Comparison of ENCODE assay signal across 8 cellular contexts in genomic region chr3:57555316-57555715, GRCh38. TPM values are rescaled to one million over a fixed set of nuclear protein-coding genes. Genes with fewer than 3 reads are reported as not detected.
A peak's percentile ranks its signal among the peaks of the same experiment; 100 is the strongest.
DNase-seq lines count a peak whose midpoint lies in the region; ATAC-seq and TF ChIP-seq lines count a peak whose summit lies in the region.

No MANE protein-coding gene starts in this region.

- intact Hi-C loops in activated B cell treated with CpG ODN at 0.5 μM for 24 hours (cut with micrococcal nuclease) = loop anchor here (1.0 to 10.0 kb wide), 3 partner anchors 328 to 559 kb away; partner anchors contain the start of gene APPL1
- intact Hi-C loops in left ventricle myocardium inferior (cut with micrococcal nuclease) = no loop called here

- H3K4me1 Mint-ChIP-seq in activated B cell treated with CpG ODN at 0.5 μM for 24 hours = peaks cover 35% of the 10 kb centered on the region

- H3K36me3 Mint-ChIP-seq in activated B cell treated with CpG ODN at 0.5 μM for 24 hours (ENCODE audit: low read depth) = peaks cover 34% of the 10 kb centered on the region

- H3K9me3 Mint-ChIP-seq in activated B cell treated with CpG ODN at 0.5 μM for 24 hours = no peaks in the 10 kb centered on the region

- peaks cover 51% of the 10 kb centered on the region for H3K4me1 ChIP-seq in left ventricle myocardium inferior

- H3K27me3 ChIP-seq in left ventricle myocardium inferior (ENCODE audit: low read depth) = no peaks in the 10 kb centered on the region

- CTCF ChIA-PET in activated B cell treated with CpG ODN at 0.5 μM for 24 hours (lab: Charles Lee) = interaction anchor here (1.5 kb wide), 1 partner anchor 376 kb away, joined by 4 read pairs; no protein-coding TSS in a partner anchor

- H3K27ac ChIP-seq in left ventricle myocardium inferior (replicated peaks) (peak overlapping the region; percentile 94), skin epidermis (peak overlapping the region; percentile 69 to 97 (median 93))

- peaks cover 16% of the 10 kb centered on the region for H3K36me3 ChIP-seq in left ventricle myocardium inferior

- TF ChIP-seq CTCF in activated B cell treated with CpG ODN at 0.5 μM for 24 hours (IDR thresholded peaks at IDR 0.05) = no peak
- no peak for TF ChIP-seq CTCF in left ventricle myocardium inferior (IDR thresholded peaks at IDR 0.05; ENCODE audit: borderline replicate concordance)

- ATAC-seq in activated B cell treated with CpG ODN at 0.5 μM for 24 hours (ENCODE audit: low read depth) (no peak), GM21619 (IDR thresholded peaks at IDR 0.05; ENCODE audit: unreplicated experiment) (no peak)

- POLR2A ChIA-PET in activated B cell treated with CpG ODN at 0.5 μM for 24 hours (lab: Charles Lee) = interaction anchor here (0.6 to 3.2 kb wide), 12 partner anchors 9 to 873 kb away, joined by 3 to 99 read pairs (median 6); partner anchors contain the start of genes APPL1, ARF4, DENND6A and SLMAP

- H3K9me3 ChIP-seq in left ventricle myocardium inferior (replicated peaks) = no peaks in the 10 kb centered on the region

- peak overlapping the region; percentile 99 for H3K27ac Mint-ChIP-seq in activated B cell treated with CpG ODN at 0.5 μM for 24 hours

- no peaks in the 10 kb centered on the region for H3K27me3 Mint-ChIP-seq in activated B cell treated with CpG ODN at 0.5 μM for 24 hours

- H3K4me3 ChIP-seq in left ventricle myocardium inferior = peak overlapping the region; percentile 95
- H3K4me3 ChIP-seq in skin epidermis = peak overlapping the region; percentile 66 to 97 (median 79)

- DNase-seq in NCI-H2227 (lab: John Stamatoyannopoulos, UW; ENCODE audit: unreplicated experiment) = peak; percentile 7
- no peak for DNase-seq in NCI-H2227 treated with DMSO at 0.1 percent for 48 hours (lab: John Stamatoyannopoulos, UW)
- no peak for DNase-seq in activated B cell treated with CpG ODN at 0.5 μM for 24 hours
- no peak for DNase-seq in left ventricle myocardium inferior
- no peak for DNase-seq in SK-N-DZ (ENCODE audit: low spot score)
- no peak for DNase-seq in NCI-H187 (lab: John Stamatoyannopoulos, UW)

- peak overlapping the region; percentile 87 for H3K4me3 Mint-ChIP-seq in activated B cell treated with CpG ODN at 0.5 μM for 24 hours

RNA-seq across cellular contexts. Expression of gene PDE12, which starts 0.8 kb away (rescaled TPM):
- 23.7 and 24.8 TPM in 2 replicates for total RNA-seq in activated B cell treated with CpG ODN at 0.5 μM for 24 hours
- 12.4 TPM for total RNA-seq in left ventricle myocardium inferior
- polyA plus RNA-seq in SK-N-DZ (2014; cell fraction: cytosol; rRNA removed) = 5.2 and 8.5 TPM in 2 replicates
- polyA plus RNA-seq in SK-N-DZ (2014; cell fraction: nucleus; rRNA removed) = 3.6 and 4.6 TPM in 2 replicates

RNA-seq across cellular contexts. Expression of gene DNAH12, which starts 11.2 kb away (rescaled TPM):
- total RNA-seq in activated B cell treated with CpG ODN at 0.5 μM for 24 hours = 0.05 and 0.22 TPM in 2 replicates
- 0.16 TPM for total RNA-seq in left ventricle myocardium inferior
- not detected in 2 replicates for polyA plus RNA-seq in SK-N-DZ (2014; cell fraction: cytosol; rRNA removed)
- polyA plus RNA-seq in SK-N-DZ (2014; cell fraction: nucleus; rRNA removed) = 0.01 TPM in 1 of 2 replicates, not detected in the other

RNA-seq across cellular contexts. Expression of gene ARF4, which starts 41.8 kb away (rescaled TPM):
- total RNA-seq in activated B cell treated with CpG ODN at 0.5 μM for 24 hours = 43.0 and 45.1 TPM in 2 replicates
- total RNA-seq in left ventricle myocardium inferior = 69.8 TPM
- 159 and 163 TPM in 2 replicates for polyA plus RNA-seq in SK-N-DZ (2014; cell fraction: cytosol; rRNA removed)
- 71.3 and 78.8 TPM in 2 replicates for polyA plus RNA-seq in SK-N-DZ (2014; cell fraction: nucleus; rRNA removed)
